Comparison of ENCODE assay signal across 8 cellular contexts in the genomic region with DNA sequence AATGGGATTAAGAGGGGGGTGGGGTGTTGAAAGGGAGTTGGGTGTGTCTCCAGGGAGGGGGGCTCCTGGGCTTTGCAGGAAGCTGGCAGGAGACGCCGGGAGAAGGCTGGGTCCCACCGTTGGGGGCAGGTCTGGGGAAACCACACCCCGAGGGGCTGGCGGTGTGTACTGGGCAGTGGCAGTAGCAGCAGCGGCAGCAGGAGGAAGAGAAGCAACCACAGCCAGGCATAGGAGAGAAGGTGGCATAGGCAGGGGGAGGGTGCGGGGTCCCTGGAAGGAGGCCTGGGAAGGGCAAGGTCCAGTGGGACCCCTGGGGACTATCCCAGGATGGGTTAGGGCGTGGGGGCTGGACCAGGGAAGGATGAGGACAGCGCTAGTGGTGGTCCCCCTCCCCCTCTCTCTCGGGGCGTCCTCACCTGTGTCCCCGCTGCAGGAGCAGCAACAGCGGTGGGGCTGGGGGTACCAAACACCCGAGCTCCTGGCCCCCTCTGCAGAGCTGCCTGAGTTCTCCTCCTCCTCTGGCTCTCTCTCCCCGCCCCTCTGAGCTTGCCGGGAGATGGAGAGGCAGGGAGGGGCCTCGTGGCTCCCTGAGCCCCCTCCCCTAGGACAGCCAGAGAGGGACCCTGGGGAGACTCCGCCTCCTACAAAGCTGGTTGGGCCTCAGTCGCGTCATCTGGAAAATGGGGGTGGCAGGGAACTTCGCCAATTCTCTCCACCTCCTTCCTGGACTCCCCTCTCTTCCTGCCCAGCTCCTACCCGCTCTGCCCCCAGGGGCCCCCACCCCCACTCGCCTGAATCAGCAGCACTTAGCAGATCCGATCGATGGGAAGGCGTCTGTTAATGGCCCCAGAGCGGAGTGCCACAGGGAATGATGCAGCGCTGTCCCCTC. TPM values are rescaled to one million over a fixed set of nuclear protein-coding genes. Genes with fewer than 3 reads are reported as not detected.
DNase-seq lines count a peak whose midpoint lies in the region; ATAC-seq and TF ChIP-seq lines count a peak whose summit lies in the region.

A gene (minus strand): TSS at position 520 of the 889 bp plus-strand sequence. CDS start 1,573 bp downstream, outside the sequence.

- DNase-seq in A673 (ENCODE audit: low spot score): peak; percentile 68
- peak; percentile 20 for DNase-seq in GOT3 (lab: John Stamatoyannopoulos, UW)
- no peak for DNase-seq in activated naive CD4-positive, alpha-beta T cell treated with anti-CD3 and anti-CD28 coated beads, Interleukin-2, amount 50 U/mL, for 72 hours (ENCODE audit: low spot score in 2 of 2)
- DNase-seq in left ventricle myocardium inferior: peak; percentile 27
- DNase-seq in psoas muscle: peak; percentile 36 to 52
- no peak for DNase-seq in GM19238 (ENCODE audit: insufficient read length, low spot score)
- DNase-seq in stimulated activated naive CD4-positive, alpha-beta T cell treated with Interleukin-2 at 50 U/mL for 16 hours (lab: John Stamatoyannopoulos, UW): no peak

- H3K9me3 Mint-ChIP-seq in activated naive CD4-positive, alpha-beta T cell treated with anti-CD3 and anti-CD28 coated beads, Interleukin-2, amount 50 U/mL, for 72 hours: no peaks in the 10 kb centered on the region

- 1 to 31% (median 4%) methylated on average over 16 to 28 of the region's 28 CpGs for WGBS in psoas muscle, 3 donors

- intact Hi-C loops in A673 (cut with micrococcal nuclease; ENCODE audit: unreplicated experiment) (no loop called here), left ventricle myocardium inferior (cut with micrococcal nuclease) (no loop called here), psoas muscle (cut with DNase I) (loop anchor here in 1 of 2 donors (10.0 kb wide), 1 partner anchor 73 kb away; a partner anchor contains a TSS)

- H3K27me3 ChIP-seq in A673 (replicated peaks; ENCODE audit: insufficient read depth, low read depth, low read length, poor library complexity) (no peaks in the 10 kb centered on the region), left ventricle myocardium inferior (ENCODE audit: low read depth) (no peaks in the 10 kb centered on the region), psoas muscle (ENCODE audit: insufficient read depth in 3 of 3, low read length in 2 of 3) (peaks cover 0 to 19% (median 0%) of the 10 kb centered on the region in 3 donors)

- peak; percentile 19 to 26 for ATAC-seq in activated naive CD4-positive, alpha-beta T cell treated with anti-CD3 and anti-CD28 coated beads, Interleukin-2, amount 50 U/mL, for 72 hours
- ATAC-seq in psoas muscle (peak; percentile 23 to 33 (median 30)), HG03432 (IDR thresholded peaks at IDR 0.05; ENCODE audit: unreplicated experiment) (no peak)

- peak within 1 kb of the TSS; percentile 50 for H3K27ac ChIP-seq in A673 (ENCODE audit: low read depth, low read length, poor library complexity, severe bottlenecking)
- H3K27ac ChIP-seq in left ventricle myocardium inferior (replicated peaks): peak within 1 kb of the TSS; percentile 46
- H3K27ac ChIP-seq in psoas muscle: no peak within 1 kb of the TSS

- no TSS peak for BruUV-seq in A673 (replicated peaks; lab: Mats Ljungman, UMichigan)

- H3K4me1 ChIP-seq in A673 (ENCODE audit: insufficient read depth, low read length, poor library complexity, severe bottlenecking): peaks cover 13% of the 10 kb centered on the region
- H3K4me1 ChIP-seq in left ventricle myocardium inferior: peaks cover 11% of the 10 kb centered on the region
- no peaks in the 10 kb centered on the region for H3K4me1 ChIP-seq in psoas muscle

- no peaks in the 10 kb centered on the region for H3K36me3 Mint-ChIP-seq in activated naive CD4-positive, alpha-beta T cell treated with anti-CD3 and anti-CD28 coated beads, Interleukin-2, amount 50 U/mL, for 72 hours

- no peak for TF ChIP-seq CTCF in A673 (conservative IDR thresholded peaks at IDR 0.05; ENCODE audit: low read depth, low read length)
- no peak for TF ChIP-seq CTCF in left ventricle myocardium inferior (IDR thresholded peaks at IDR 0.05; ENCODE audit: borderline replicate concordance)
- TF ChIP-seq CTCF in psoas muscle (IDR thresholded peaks at IDR 0.05): no peak

- H3K4me3 ChIP-seq in A673 (ENCODE audit: low read depth, low read length, poor library complexity, severe bottlenecking): peak within 1 kb of the TSS; percentile 45
- peak within 1 kb of the TSS; percentile 56 for H3K4me3 ChIP-seq in left ventricle myocardium inferior
- peak within 1 kb of the TSS; percentile 50 for H3K4me3 ChIP-seq in psoas muscle

- peak within 1 kb of the TSS; percentile 29 to 53 for H3K27ac Mint-ChIP-seq in activated naive CD4-positive, alpha-beta T cell treated with anti-CD3 and anti-CD28 coated beads, Interleukin-2, amount 50 U/mL, for 72 hours

- POLR2A ChIA-PET in A673 (lab: Charles Lee; ENCODE audit: low non-redundant PET): interaction anchor here (0.6 kb wide), 2 partner anchors 11 to 13 kb away, joined by 3 read pairs; no protein-coding TSS in a partner anchor

- H3K9me3 ChIP-seq in A673 (ENCODE audit: low read depth, low read length, poor library complexity, severe bottlenecking): no peaks in the 10 kb centered on the region
- H3K9me3 ChIP-seq in left ventricle myocardium inferior (replicated peaks): no peaks in the 10 kb centered on the region
- H3K9me3 ChIP-seq in psoas muscle: no peaks in the 10 kb centered on the region

- CTCF ChIA-PET in A673 (lab: Charles Lee): interaction anchor here (0.8 to 1.0 kb wide), 2 partner anchors 11 to 13 kb away, joined by 3 to 4 read pairs; no protein-coding TSS in a partner anchor

- no peaks in the 10 kb centered on the region for H3K36me3 ChIP-seq in A673 (ENCODE audit: insufficient read depth, low read length, poor library complexity, severe bottlenecking)
- peaks cover 11% of the 10 kb centered on the region for H3K36me3 ChIP-seq in left ventricle myocardium inferior
- H3K36me3 ChIP-seq in psoas muscle (ENCODE audit: insufficient read depth in 1 of 2, low read depth in 1 of 2): peaks cover 0 to 23% of the 10 kb centered on the region in 2 donors

RNA-seq across cellular contexts. Expression of the gene that starts here (rescaled TPM):
- 3.6 and 4.3 TPM in 2 replicates for total RNA-seq in A673 (2021)
- total RNA-seq in activated naive CD4-positive, alpha-beta T cell treated with anti-CD3 and anti-CD28 coated beads, Interleukin-2, amount 50 U/mL, for 72 hours: 10 to 100 TPM in 1 of 2 donors, 1 to 10 TPM in 1; 4.9 to 15.5 TPM
- total RNA-seq in left ventricle myocardium inferior: 0.30 TPM
- under 1 TPM; 0.18 to 0.41 (median 0.25) TPM for total RNA-seq in psoas muscle
- polyA plus RNA-seq in psoas muscle: under 1 TPM; 0.03 to 0.44 (median 0.30) TPM

Comparison
In these comparisons a context has a peak if more than half of its experiments do, and no peak if none do; other contexts are left out.
1. Peak in DNase-seq, H3K4me3 ChIP-seq and H3K27ac ChIP-seq in left ventricle myocardium inferior; RNA of the gene not detected or under 1 TPM.
2. Peak in DNase-seq, ATAC-seq and H3K4me3 ChIP-seq in psoas muscle; RNA of the gene not detected or under 1 TPM.
3. DNase-seq: peak in A673 (single experiment) and GOT3 (single experiment); none in activated naive CD4-positive, alpha-beta T cell treated with anti-CD3 and anti-CD28 coated beads, Interleukin-2, amount 50 U/mL, for 72 hours (0 of 2), GM19238 (single experiment) and stimulated activated naive CD4-positive, alpha-beta T cell treated with Interleukin-2 at 50 U/mL for 16 hours (single experiment).
4. Peak in every context shown above with its lines, with median percentiles within 50 percentile points of each other: H3K4me3 ChIP-seq.